Comparison of ENCODE assay signal across 8 cellular contexts in genomic region chr6:13486679-13487121, GRCh38. TPM values are rescaled to one million over a fixed set of nuclear protein-coding genes. Genes with fewer than 3 reads are reported as not detected.
DNase-seq lines count a peak whose midpoint lies in the region; ATAC-seq and TF ChIP-seq lines count a peak whose summit lies in the region.

No MANE protein-coding gene starts in this region.

- no peak for TF ChIP-seq POLR2A in prostate gland (IDR thresholded peaks at IDR 0.05)

- H3K9me3 ChIP-seq in SK-N-SH = no peaks in the 10 kb centered on the region
- H3K9me3 ChIP-seq in prostate gland = no peaks in the 10 kb centered on the region

- ATAC-seq in GM21423 (IDR thresholded peaks at IDR 0.05; ENCODE audit: unreplicated experiment) (peak; percentile 23), left cardiac atrium (peak; percentile 45 to 54)

- H3K9ac ChIP-seq in SK-N-SH = peak overlapping the region; percentile 61; the same call in 1 of the 2 replicates

- intact Hi-C loops in left cardiac atrium (cut with DNase I) (loop anchor here (2.0 to 10.0 kb wide), 5 partner anchors 48 to 150 kb away; partner anchors contain the start of gene SIRT5 (in 1 of the 2)), prostate gland (cut with DNase I) (loop anchor here (5.0 to 10.0 kb wide), 5 partner anchors 34 to 149 kb away; partner anchors contain the start of gene SIRT5)

- WGBS in SK-N-SH (ENCODE audit: low lambda C conversion rate) = no CpG with 5 or more reads among the region's 39 CpGs
- WGBS in prostate gland = 2% methylated on average over 30 of the region's 39 CpGs

- peak overlapping the region; percentile 78 to 83 for H3K4me3 ChIP-seq in SK-N-SH (ENCODE audit: low read depth in 2 of 2, low read length in 1 of 2)
- H3K4me3 ChIP-seq in prostate gland = peak overlapping the region; percentile 66 to 73

- POLR2A ChIA-PET in SK-N-SH (lab: Yijun Ruan, JAX) = interaction anchor here (1.3 kb wide), 1 partner anchor 88 kb away, joined by 8 read pairs; the partner anchor contains the start of gene SIRT5

- DNase-seq in DMS53 (lab: John Stamatoyannopoulos, UW) (peak; percentile 80), HT1080 (ENCODE audit: low read depth) (peak; percentile 55), SK-N-SH (peak; percentile 75), left cardiac atrium (peak; percentile 78), prostate gland (ENCODE audit: low spot score) (peak; percentile 15), amniotic stem cell (lab: John Stamatoyannopoulos, UW) (no peak)
- peak; percentile 32 for DNase-seq in activated naive CD8-positive, alpha-beta T cell treated with anti-CD3 and anti-CD28 coated beads, Interleukin-2, amount 50 U/mL, for 16 hours (ENCODE audit: low read depth, low spot score)

- H3K27ac ChIP-seq in SK-N-SH (ENCODE audit: low read depth in 2 of 2, low read length in 1 of 2) = peak overlapping the region; percentile 61 to 73; a peak in 3 of 4 replicates
- H3K27ac ChIP-seq in prostate gland = peak overlapping the region; percentile 83 to 84

- no peaks in the 10 kb centered on the region for H3K36me3 ChIP-seq in SK-N-SH (replicated peaks in 1 of 2; ENCODE audit: control insufficient read depth in 1 of 2, insufficient read depth in 2 of 2, low read length in 1 of 2)
- H3K36me3 ChIP-seq in prostate gland = no peaks in the 10 kb centered on the region

- peak overlapping the region; percentile 88; the same call in 1 of the 2 replicates for H2AFZ ChIP-seq in SK-N-SH (ENCODE audit: low read depth)

- peak overlapping the region; percentile 93 for H3K4me2 ChIP-seq in SK-N-SH

- H3F3A ChIP-seq in SK-N-SH (replicated peaks; ENCODE audit: insufficient read depth) = no peaks in the 10 kb centered on the region

- H3K9me2 ChIP-seq in SK-N-SH = no peaks in the 10 kb centered on the region

- no peak for TF ChIP-seq RAD21 in SK-N-SH (IDR thresholded peaks at IDR 0.05; ENCODE audit: low read length)

- TF ChIP-seq EP300 in SK-N-SH (IDR thresholded peaks at IDR 0.05; ENCODE audit: borderline replicate concordance in 1 of 2, low read depth in 1 of 2, low read length in 1 of 2) = no peak

- CTCF ChIA-PET in SK-N-SH (lab: Yijun Ruan, JAX) = interaction anchor here (1.0 to 2.1 kb wide), 8 partner anchors 13 to 128 kb away, joined by 3 to 7 read pairs (median 4); no protein-coding TSS in a partner anchor

- H4K20me1 ChIP-seq in SK-N-SH (ENCODE audit: insufficient read depth) = no peaks in the 10 kb centered on the region

- H3K79me2 ChIP-seq in SK-N-SH (ENCODE audit: insufficient read depth) = peaks cover 15% of the 10 kb centered on the region; the same call in 1 of the 2 replicates

- H3K27me3 ChIP-seq in SK-N-SH (ENCODE audit: insufficient read depth) (no peaks in the 10 kb centered on the region), prostate gland (replicated peaks; ENCODE audit: insufficient read depth) (no peaks in the 10 kb centered on the region)

- H3K4me1 ChIP-seq in SK-N-SH (ENCODE audit: control insufficient read depth in 1 of 2, insufficient read depth in 2 of 2, low read depth in 1 of 2, low read length in 1 of 2) = peaks cover 3 to 14% of the 10 kb centered on the region in 2 experiments; a peak in 3 of 4 replicates
- no peaks in the 10 kb centered on the region for H3K4me1 ChIP-seq in prostate gland (replicated peaks)

- no peak for TF ChIP-seq CTCF in SK-N-SH (IDR thresholded peaks at IDR 0.05)
- no peak for TF ChIP-seq CTCF in prostate gland (IDR thresholded peaks at IDR 0.05)

TF ChIP-seq in SK-N-SH, 30 proteins besides CTCF, POLR2A, EP300 and RAD21:
- TF ChIP-seq CHD2 (IDR thresholded peaks at IDR 0.05; ENCODE audit: low read length, partially characterized antibody) (no peak), ELF1 (IDR thresholded peaks at IDR 0.05) (no peak), IRF3 (IDR thresholded peaks at IDR 0.05; ENCODE audit: low read depth, low read length) (no peak), TEAD4 (IDR thresholded peaks at IDR 0.05; ENCODE audit: borderline replicate concordance, insufficient read depth) (no peak), PBX3 (IDR thresholded peaks at IDR 0.05) (no peak), YY1 (IDR thresholded peaks at IDR 0.05; ENCODE audit: low read depth) (no peak), RXRA (IDR thresholded peaks at IDR 0.05; ENCODE audit: borderline replicate concordance, low read depth) (no peak), FOXJ3 (CRISPR knock-in tag; IDR thresholded peaks at IDR 0.05) (no peak), JUND (IDR thresholded peaks at IDR 0.05) (no peak)

RNA-seq across cellular contexts. Expression of gene GFOD1, which starts 0.7 kb away (rescaled TPM):
- total RNA-seq in HT1080 (2014; rRNA removed; shearing (Covaris generic)) = 4.7 and 6.6 TPM in 2 replicates
- 1.6 and 1.7 TPM in 2 replicates for polyA plus RNA-seq in HT1080 (2015; cell fraction: cytosol; rRNA removed)
- polyA plus RNA-seq in HT1080 (2015; cell fraction: nucleus; rRNA removed) = 1.5 and 1.9 TPM in 2 replicates
- polyA plus RNA-seq in SK-N-SH (2012; rRNA removed) = 1.6 and 2.0 TPM in 2 replicates
- polyA plus RNA-seq in SK-N-SH (2012; cell fraction: cytosol; rRNA removed) = 1.2 and 1.4 TPM in 2 replicates
- 2.3 and 3.0 TPM in 2 replicates for polyA plus RNA-seq in SK-N-SH (2012; cell fraction: nucleus; rRNA removed)
- 10 to 100 TPM; 59.3 to 78.3 TPM for total RNA-seq in left cardiac atrium
- total RNA-seq in prostate gland = 10 to 100 TPM in 1 of 2 donors, 1 to 10 TPM in 1; 10.0 to 12.2 TPM
